ENCODE assay signal across 8 cellular contexts in the genomic region with DNA sequence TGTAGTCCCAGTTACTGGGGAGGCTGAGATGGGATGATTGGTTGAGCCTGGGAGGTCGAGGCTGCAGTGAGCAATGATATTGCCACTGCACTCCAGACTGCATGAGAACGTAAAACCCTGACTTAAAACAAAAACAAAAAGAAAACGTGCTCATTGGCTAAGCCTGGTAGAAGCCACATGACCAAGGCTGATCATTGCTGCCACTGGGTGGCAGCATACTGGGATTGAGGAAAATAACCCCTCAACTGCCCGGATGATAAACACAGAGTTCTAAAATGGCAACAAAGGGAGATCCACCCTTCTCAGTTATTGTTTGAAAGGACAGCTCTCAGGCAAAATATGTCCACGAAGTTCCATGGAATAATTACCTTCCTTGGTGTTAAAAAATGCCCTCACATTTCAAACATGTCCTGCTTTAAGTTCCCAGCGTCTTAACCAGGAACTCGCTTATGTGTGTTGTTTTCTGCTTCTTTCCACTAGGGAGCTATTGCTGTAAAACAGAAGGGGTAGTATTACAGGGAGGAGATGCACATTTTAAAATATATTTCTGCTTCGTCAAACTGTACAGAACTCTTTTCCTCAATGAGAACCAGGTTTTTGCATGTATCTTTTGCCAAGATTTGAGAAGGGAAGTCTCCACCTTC.
DNase-seq lines count a peak whose midpoint lies in the region; ATAC-seq, FAIRE-seq and TF ChIP-seq lines count a peak whose summit lies in the region.

No MANE protein-coding gene starts in this region.

- intact Hi-C loops in A673 (cut with micrococcal nuclease; ENCODE audit: unreplicated experiment) (no loop called here), spleen (cut with DNase I; ENCODE audit: low total_unique reads) (loop anchor here (5.0 kb wide), 1 partner anchor 677 kb away; a partner anchor contains a TSS)

- H3K27me3 ChIP-seq in A673 (replicated peaks; ENCODE audit: insufficient read depth, low read depth, low read length, poor library complexity): no peaks in the 10 kb centered on the region
- no peaks in the 10 kb centered on the region for H3K27me3 ChIP-seq in gastroesophageal sphincter
- no peaks in the 10 kb centered on the region for H3K27me3 ChIP-seq in spleen (replicated peaks in 1 of 7)

- ATAC-seq in gastroesophageal sphincter (no peak), HG03095 (IDR thresholded peaks at IDR 0.05; ENCODE audit: unreplicated experiment) (no peak), HG03432 (IDR thresholded peaks at IDR 0.05; ENCODE audit: unreplicated experiment) (no peak)

- 66 to 72% methylated on average over 6 to 8 of the region's 8 CpGs for WGBS in gastroesophageal sphincter (ENCODE audit: low coverage in 1 of 2), 2 donors
- 58 to 79% (median 68%) methylated on average over 8 of the region's 8 CpGs for WGBS in spleen, 5 donors

- TF ChIP-seq POLR2A in gastroesophageal sphincter (IDR thresholded peaks at IDR 0.05): no peak
- no peak for TF ChIP-seq POLR2A in spleen (IDR thresholded peaks at IDR 0.05)

- H3K9me3 ChIP-seq in A673 (ENCODE audit: low read depth, low read length, poor library complexity, severe bottlenecking) (peaks cover 14% of the 10 kb centered on the region), gastroesophageal sphincter (peaks cover 0 to 12% (median 0%) of the 10 kb centered on the region in 3 donors), spleen (peaks cover 0 to 31% (median 24%) of the 10 kb centered on the region in 8 donors)

- DNase-seq in A673 (ENCODE audit: low spot score) (peak; percentile 10), GM19239 (ENCODE audit: insufficient read length, low spot score) (no peak), SW480 (ENCODE audit: low spot score) (peak; percentile 34), spleen (no peak), NCI-H446 treated with DMSO at 0.1 percent for 48 hours (lab: John Stamatoyannopoulos, UW) (no peak)

- CTCF ChIA-PET in A673 (lab: Charles Lee): no interaction called here

- H3K36me3 ChIP-seq in A673 (ENCODE audit: insufficient read depth, low read length, poor library complexity, severe bottlenecking): no peaks in the 10 kb centered on the region
- H3K36me3 ChIP-seq in gastroesophageal sphincter: no peaks in the 10 kb centered on the region
- H3K36me3 ChIP-seq in spleen: no peaks in the 10 kb centered on the region

- POLR2A ChIA-PET in A673 (lab: Charles Lee; ENCODE audit: low non-redundant PET): no interaction called here

- TF ChIP-seq CTCF in A673 (conservative IDR thresholded peaks at IDR 0.05; ENCODE audit: low read depth, low read length) (peak; percentile 55), gastroesophageal sphincter (IDR thresholded peaks at IDR 0.05) (peak in 3 of 4 experiments; percentile 19 to 50 (median 22)), spleen (IDR thresholded peaks at IDR 0.05 in 8 of 11, conservative IDR thresholded peaks at IDR 0.05 in 3 of 11) (peak; percentile 25 to 77 (median 57))

- no TSS peak for BruUV-seq in A673 (replicated peaks; lab: Mats Ljungman, UMichigan)

- no peak for TF ChIP-seq EP300 in gastroesophageal sphincter (IDR thresholded peaks at IDR 0.05)

- no peaks in the 10 kb centered on the region for H3K4me1 ChIP-seq in A673 (ENCODE audit: insufficient read depth, low read length, poor library complexity, severe bottlenecking)
- peaks cover 0 to 6% (median 0%) of the 10 kb centered on the region in 3 donors for H3K4me1 ChIP-seq in gastroesophageal sphincter
- peaks cover 0 to 6% (median 0%) of the 10 kb centered on the region in 6 donors for H3K4me1 ChIP-seq in spleen

- H3K4me3 ChIP-seq in A673 (ENCODE audit: low read depth, low read length, poor library complexity, severe bottlenecking) (no peak overlapping the region), gastroesophageal sphincter (no peak overlapping the region), spleen (no peak overlapping the region)

- H3K27ac ChIP-seq in A673 (ENCODE audit: low read depth, low read length, poor library complexity, severe bottlenecking) (no peak overlapping the region), gastroesophageal sphincter (no peak overlapping the region), spleen (no peak overlapping the region)

- FAIRE-seq in GM19239 (lab: Jason Lieb, UNC): peak; percentile 4

Comparison
In these comparisons a context has a peak if more than half of its experiments do, and no peak if none do; other contexts are left out.
1. DNase-seq: peak in A673 (single experiment) and SW480 (single experiment); none in GM19239 (single experiment), spleen (single experiment) and NCI-H446 treated with DMSO at 0.1 percent for 48 hours (single experiment).
2. Peak in every context shown above with its lines, with median percentiles within 50 percentile points of each other: CTCF ChIP-seq.